In the genomic region with DNA sequence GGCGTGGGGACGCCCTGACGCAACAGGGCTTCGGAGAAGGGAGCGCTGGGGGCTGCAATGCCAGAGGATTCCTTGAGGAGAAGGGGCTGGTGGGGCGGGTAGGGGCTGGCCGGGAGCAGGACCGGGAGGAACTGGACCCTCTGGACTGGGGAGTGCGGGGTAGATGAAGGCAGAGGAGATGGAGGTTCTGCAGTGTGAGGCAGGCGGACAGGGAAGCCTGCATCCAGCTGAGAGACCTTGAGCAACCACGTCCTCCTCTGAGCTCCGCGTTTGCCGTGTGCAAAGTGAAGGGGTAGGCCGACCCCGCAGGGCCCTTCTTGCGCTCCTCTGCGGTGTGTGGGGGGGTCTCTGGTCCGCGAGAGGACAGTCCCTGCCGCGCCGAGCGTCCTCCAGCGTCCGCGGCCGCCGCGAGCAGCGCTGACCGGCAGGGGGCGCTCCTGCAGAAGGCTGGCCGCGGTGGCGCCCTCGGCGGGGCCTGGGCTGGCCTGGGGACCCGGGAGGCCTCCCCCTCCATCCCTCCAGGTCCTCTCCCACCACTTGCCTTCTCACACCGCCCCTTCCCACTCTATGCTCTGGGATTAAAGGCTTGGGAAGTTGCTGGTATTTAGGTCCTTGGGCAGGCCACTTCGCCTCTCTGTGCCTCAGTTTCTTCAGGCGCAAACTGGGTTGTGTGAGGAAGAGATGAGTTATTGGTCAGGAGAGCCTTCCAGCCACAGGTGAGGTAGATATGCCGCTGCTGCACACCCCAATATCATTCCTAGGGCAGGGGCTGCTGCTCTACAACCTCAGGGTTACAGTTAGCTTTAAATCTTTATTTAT, we compare ENCODE assay signal across 10 cellular contexts. TPM values are rescaled to one million over a fixed set of nuclear protein-coding genes. Genes with fewer than 3 reads are reported as not detected.
DNase-seq lines count a peak whose midpoint lies in the region; ATAC-seq and TF ChIP-seq lines count a peak whose summit lies in the region.
"Had no signal": no experiment of that assay in that cellular context is flagged by ENCODE, and none has a peak within 500 bp of the region (broad histone marks: within the 10 kb centered on the region; RNA-seq: fewer than 3 reads in every experiment).

No MANE protein-coding gene starts in this region.

- no peaks in the 10 kb centered on the region for H4K20me1 ChIP-seq in hepatocyte (ENCODE audit: insufficient read depth, poor library complexity, severe bottlenecking)

- TF ChIP-seq EP300 in stomach (IDR thresholded peaks at IDR 0.05): no peak

- H3K9me3 Mint-ChIP-seq in activated CD8-positive, alpha-beta T cell treated with anti-CD3 and anti-CD28 coated beads, Interleukin-2, amount 10 ng/mL, durations not matched to agents 7 days and 5 days (ENCODE audit: insufficient read depth): peaks cover 11% of the 10 kb centered on the region

- no peaks in the 10 kb centered on the region for H3K9me3 ChIP-seq in hepatocyte (ENCODE audit: low read depth)
- H3K9me3 ChIP-seq in stomach: peaks cover 3 to 14% (median 9%) of the 10 kb centered on the region in 4 donors

- H3K27ac Mint-ChIP-seq in activated CD8-positive, alpha-beta T cell treated with anti-CD3 and anti-CD28 coated beads, Interleukin-2, amount 10 ng/mL, durations not matched to agents 7 days and 5 days: no peak overlapping the region

- peak; percentile 44 for ATAC-seq in activated CD8-positive, alpha-beta T cell treated with anti-CD3 and anti-CD28 coated beads, Interleukin-2, amount 10 ng/mL, durations not matched to agents 7 days and 5 days
- ATAC-seq in HG03469 (IDR thresholded peaks at IDR 0.05; ENCODE audit: unreplicated experiment): no peak

- H3K27me3 ChIP-seq in hepatocyte: peaks cover 14% of the 10 kb centered on the region
- H3K27me3 ChIP-seq in stomach: peaks cover 9 to 68% (median 21%) of the 10 kb centered on the region in 3 donors

- 19% methylated on average over 41 of the region's 43 CpGs for WGBS in hepatocyte (ENCODE audit: low lambda C conversion rate, missing lambda C conversion rate)
- 16 to 28% (median 18%) methylated on average over 24 to 43 of the region's 43 CpGs for WGBS in stomach, 5 donors

- peaks cover 4% of the 10 kb centered on the region for H3K36me3 Mint-ChIP-seq in activated CD8-positive, alpha-beta T cell treated with anti-CD3 and anti-CD28 coated beads, Interleukin-2, amount 10 ng/mL, durations not matched to agents 7 days and 5 days (ENCODE audit: low read depth)
- H3K36me3 Mint-ChIP-seq: CD4-positive, CD25-positive, alpha-beta regulatory T cell had no signal

- peaks cover 6% of the 10 kb centered on the region for H3K4me1 Mint-ChIP-seq in activated CD8-positive, alpha-beta T cell treated with anti-CD3 and anti-CD28 coated beads, Interleukin-2, amount 10 ng/mL, durations not matched to agents 7 days and 5 days (ENCODE audit: low read depth)

- no peak overlapping the region for H3K27ac ChIP-seq in hepatocyte
- H3K27ac ChIP-seq in stomach: no peak overlapping the region

- no peak overlapping the region for H3K4me3 Mint-ChIP-seq in activated CD8-positive, alpha-beta T cell treated with anti-CD3 and anti-CD28 coated beads, Interleukin-2, amount 10 ng/mL, durations not matched to agents 7 days and 5 days
- H3K4me3 Mint-ChIP-seq: CD4-positive, CD25-positive, alpha-beta regulatory T cell had no signal

- H3K4me1 ChIP-seq in hepatocyte (ENCODE audit: insufficient read depth) (no peaks in the 10 kb centered on the region), stomach (peaks cover 0 to 7% (median 6%) of the 10 kb centered on the region in 4 donors)

- H3K4me2 ChIP-seq in hepatocyte: peak overlapping the region; percentile 75

- H2AFZ ChIP-seq in hepatocyte: no peak overlapping the region

- TF ChIP-seq CTCF in hepatocyte (IDR thresholded peaks at IDR 0.05; ENCODE audit: poor library complexity) (peak; percentile 65), stomach (IDR thresholded peaks at IDR 0.05) (peak in 5 of 7 experiments; percentile 20 to 69 (median 67))

- no peak overlapping the region for H3K4me3 ChIP-seq in hepatocyte
- peak overlapping the region in 1 of 4 donors; percentile 26 for H3K4me3 ChIP-seq in stomach
- H3K4me3 ChIP-seq: lung had no signal

- no peaks in the 10 kb centered on the region for H3K79me2 ChIP-seq in hepatocyte

- CTCF ChIA-PET in activated CD8-positive, alpha-beta T cell treated with anti-CD3 and anti-CD28 coated beads, Interleukin-2, amount 10 ng/mL, durations not matched to agents 7 days and 5 days (lab: Charles Lee): interaction anchor here (0.6 to 4.1 kb wide), 16 partner anchors 8 to 164 kb away, joined by 3 to 44 read pairs (median 4); no protein-coding TSS in a partner anchor

- no peak for TF ChIP-seq POLR2A in stomach (IDR thresholded peaks at IDR 0.05)

- H3K27me3 Mint-ChIP-seq in activated CD8-positive, alpha-beta T cell treated with anti-CD3 and anti-CD28 coated beads, Interleukin-2, amount 10 ng/mL, durations not matched to agents 7 days and 5 days (ENCODE audit: low read depth): peaks cover 39% of the 10 kb centered on the region

- POLR2A ChIA-PET in activated CD8-positive, alpha-beta T cell treated with anti-CD3 and anti-CD28 coated beads, Interleukin-2, amount 10 ng/mL, durations not matched to agents 7 days and 5 days (lab: Charles Lee): no interaction called here

- no peaks in the 10 kb centered on the region for H3K36me3 ChIP-seq in hepatocyte (replicated peaks; ENCODE audit: insufficient read depth, low read depth)
- no peaks in the 10 kb centered on the region for H3K36me3 ChIP-seq in stomach

- DNase-seq in NCI-H2196 (lab: John Stamatoyannopoulos, UW; ENCODE audit: unreplicated experiment): peak; percentile 22
- DNase-seq in NCI-H2196 treated with DMSO at 0.1 percent for 48 hours (lab: John Stamatoyannopoulos, UW; ENCODE audit: unreplicated experiment): no peak
- DNase-seq in activated CD8-positive, alpha-beta T cell treated with anti-CD3 and anti-CD28 coated beads, Interleukin-2, amount 10 ng/mL, durations not matched to agents 7 days and 5 days: no peak
- peak; percentile 57 for DNase-seq in hepatocyte (ENCODE audit: low spot score)
- no peak for DNase-seq in stomach
- no peak for DNase-seq in activated gamma-delta T cell (lab: John Stamatoyannopoulos, UW)
- DNase-seq in NCI-H146 treated with DMSO at 0.1 percent for 48 hours (lab: John Stamatoyannopoulos, UW; ENCODE audit: unreplicated experiment): no peak
- DNase-seq: CD4-positive, CD25-positive, alpha-beta regulatory T cell had no signal

- intact Hi-C loops in stomach (cut with DNase I; ENCODE audit: low total_unique reads): no loop called here

- no peaks in the 10 kb centered on the region for H3K9me2 ChIP-seq in hepatocyte (replicated peaks; ENCODE audit: insufficient read depth)

RNA-seq across cellular contexts. Expression of gene WNT9B, which starts 9.6 kb away (rescaled TPM):
- total RNA-seq in activated CD8-positive, alpha-beta T cell treated with anti-CD3 and anti-CD28 coated beads, Interleukin-2, amount 10 ng/mL, durations not matched to agents 7 days and 5 days: not detected
- total RNA-seq in hepatocyte: 2.6 and 3.0 TPM in 2 replicates
- 0.33 and 2.4 TPM in 2 replicates for polyA plus RNA-seq in hepatocyte
- not detected for total RNA-seq in stomach
- polyA plus RNA-seq in stomach: under 1 TPM in 1 of 3 donors, not detected in 2; 0.05 TPM
- total RNA-seq: CD4-positive, CD25-positive, alpha-beta regulatory T cell had no signal
- polyA plus RNA-seq: CD4-positive, CD25-positive, alpha-beta regulatory T cell had no signal

RNA-seq across cellular contexts. Expression of gene WNT3, which starts 23.3 kb away (rescaled TPM):
- total RNA-seq in activated CD8-positive, alpha-beta T cell treated with anti-CD3 and anti-CD28 coated beads, Interleukin-2, amount 10 ng/mL, durations not matched to agents 7 days and 5 days: not detected
- total RNA-seq in hepatocyte (5.3 and 6.1 TPM in 2 replicates), stomach (under 1 TPM in 3 of 5 donors, not detected in 2; 0.14 to 0.55 (median 0.29) TPM)
- polyA plus RNA-seq in hepatocyte (5.3 and 7.3 TPM in 2 replicates), stomach (under 1 TPM; 0.31 to 0.73 (median 0.37) TPM)
- total RNA-seq: CD4-positive, CD25-positive, alpha-beta regulatory T cell had no signal
- polyA plus RNA-seq: CD4-positive, CD25-positive, alpha-beta regulatory T cell had no signal

Comparison
In these comparisons a context has a peak if more than half of its experiments do, and no peak if none do; other contexts are left out.
1. DNase-seq: peak in NCI-H2196 (single experiment) and hepatocyte (single experiment); none in NCI-H2196 treated with DMSO at 0.1 percent for 48 hours (single experiment), activated CD8-positive, alpha-beta T cell treated with anti-CD3 and anti-CD28 coated beads, Interleukin-2, amount 10 ng/mL, durations not matched to agents 7 days and 5 days (single experiment), stomach (single experiment), activated gamma-delta T cell (single experiment) and NCI-H146 treated with DMSO at 0.1 percent for 48 hours (single experiment).